In genomic region chr5:95081500-95082355, GRCh38 we compare ENCODE assay signal across 1 cellular context.
TF ChIP-seq lines count a peak whose summit lies in the region.

No MANE protein-coding gene starts in this region.

TF ChIP-seq in GM23338, 12 proteins besides CTCF, POLR2A, EP300 and RAD21 (continued from another document):
- TF ChIP-seq REST (IDR thresholded peaks at IDR 0.05; ENCODE audit: unreplicated experiment), result no peak
- TF ChIP-seq ETS1 (IDR thresholded peaks at IDR 0.05), result no peak
- no peak for TF ChIP-seq STAT1 (IDR thresholded peaks at IDR 0.05; ENCODE audit: unreplicated experiment)
- no peak for TF ChIP-seq ZNF114 (CRISPR knock-in tag; IDR thresholded peaks at IDR 0.05)
- TF ChIP-seq NANOG (IDR thresholded peaks at IDR 0.05; ENCODE audit: borderline replicate concordance), result no peak
- no peak for TF ChIP-seq EZH2 (IDR thresholded peaks at IDR 0.05; ENCODE audit: low read depth, unreplicated experiment)
- no peak for TF ChIP-seq ZNF331 (CRISPR knock-in tag; IDR thresholded peaks at IDR 0.05; ENCODE audit: low read depth)
- no peak for TF ChIP-seq EZH2phosphoT487 (IDR thresholded peaks at IDR 0.05; ENCODE audit: unreplicated experiment)
- no peak for TF ChIP-seq POLR2AphosphoS5 (IDR thresholded peaks at IDR 0.05; ENCODE audit: low read depth)
- TF ChIP-seq CREB1 (CRISPR knock-in tag; IDR thresholded peaks at IDR 0.05; ENCODE audit: low read depth), result no peak
